11 cellular contexts compared by ENCODE assay signal in genomic region chr1:7942701-7943029, GRCh38. TPM values are rescaled to one million over a fixed set of nuclear protein-coding genes. Genes with fewer than 3 reads are reported as not detected.
A peak's percentile ranks its signal among the peaks of the same experiment; 100 is the strongest.
DNase-seq lines count a peak whose midpoint lies in the region; ATAC-seq and TF ChIP-seq lines count a peak whose summit lies in the region.
"Had no signal": no experiment of that assay in that cellular context is flagged by ENCODE, and none has a peak within 500 bp of the region (broad histone marks: within the 10 kb centered on the region; RNA-seq: fewer than 3 reads in every experiment).

No MANE protein-coding gene starts in this region.

- no peak overlapping the region for H3K4me3 ChIP-seq in body of pancreas

- no peaks in the 10 kb centered on the region for H3K9me3 Mint-ChIP-seq in activated naive CD4-positive, alpha-beta T cell treated with anti-CD3 and anti-CD28 coated beads for 36 hours
- H3K9me3 Mint-ChIP-seq in activated naive CD8-positive, alpha-beta T cell (ENCODE audit: low read depth): no peaks in the 10 kb centered on the region
- no peaks in the 10 kb centered on the region for H3K9me3 Mint-ChIP-seq in memory B cell
- no peaks in the 10 kb centered on the region for H3K9me3 Mint-ChIP-seq in type B pancreatic cell

- CTCF ChIA-PET in activated naive CD4-positive, alpha-beta T cell treated with anti-CD3 and anti-CD28 coated beads for 36 hours (lab: Charles Lee): interaction anchor here (0.6 to 0.7 kb wide), 3 partner anchors 9 to 55 kb away, joined by 3 to 5 read pairs (median 4); no protein-coding TSS in a partner anchor

- H3K27ac ChIP-seq in body of pancreas: peak overlapping the region in 1 of 4 donors; percentile 30

- peaks cover 0 to 9% of the 10 kb centered on the region in 2 donors for H3K27me3 ChIP-seq in body of pancreas

- TF ChIP-seq CTCF in type B pancreatic cell (conservative IDR thresholded peaks at IDR 0.05): no peak
- TF ChIP-seq CTCF in body of pancreas (IDR thresholded peaks at IDR 0.05): no peak

- 42 to 69% methylated on average over 5 of the region's 5 CpGs for WGBS in body of pancreas, 2 donors

- no peak for DNase-seq in activated naive CD4-positive, alpha-beta T cell treated with anti-CD3 and anti-CD28 coated beads for 36 hours
- no peak for DNase-seq in activated naive CD4-positive, alpha-beta T cell treated with anti-CD3 and anti-CD28 coated beads, Interleukin-2, amount 50 U/mL, for 16 hours
- no peak for DNase-seq in memory B cell (ENCODE audit: low spot score in 2 of 2)
- no peak for DNase-seq in type B pancreatic cell (ENCODE audit: extremely low spot score, unreplicated experiment)
- no peak for DNase-seq in body of pancreas
- no peak for DNase-seq in activated gamma-delta T cell treated with Interleukin-2 at 50 U/mL for 16 hours
- no peak for DNase-seq in mucosa of gallbladder (ENCODE audit: low spot score)
- DNase-seq: NCI-H187, SHP77 treated with DMSO at 0.1 percent for 48 hours had no signal

- no peaks in the 10 kb centered on the region for H3K36me3 ChIP-seq in body of pancreas (replicated peaks in 1 of 2; ENCODE audit: insufficient read depth in 1 of 2, low read depth in 2 of 2)
- H3K36me3 ChIP-seq: BE2C had no signal

- no peak for ATAC-seq in memory B cell (ENCODE audit: low read depth)
- ATAC-seq in body of pancreas: no peak

- H3K27me3 Mint-ChIP-seq in activated naive CD4-positive, alpha-beta T cell treated with anti-CD3 and anti-CD28 coated beads for 36 hours (ENCODE audit: low read depth): peaks cover 13% of the 10 kb centered on the region
- no peaks in the 10 kb centered on the region for H3K27me3 Mint-ChIP-seq in activated naive CD8-positive, alpha-beta T cell
- peaks cover 19% of the 10 kb centered on the region for H3K27me3 Mint-ChIP-seq in memory B cell
- H3K27me3 Mint-ChIP-seq in type B pancreatic cell: peaks cover 59% of the 10 kb centered on the region

- peaks cover 45% of the 10 kb centered on the region for H3K4me1 Mint-ChIP-seq in activated naive CD4-positive, alpha-beta T cell treated with anti-CD3 and anti-CD28 coated beads for 36 hours (ENCODE audit: low read depth)
- H3K4me1 Mint-ChIP-seq in activated naive CD8-positive, alpha-beta T cell (ENCODE audit: low read depth): peaks cover 34% of the 10 kb centered on the region
- H3K4me1 Mint-ChIP-seq in memory B cell: peaks cover 27% of the 10 kb centered on the region
- no peaks in the 10 kb centered on the region for H3K4me1 Mint-ChIP-seq in type B pancreatic cell (ENCODE audit: unreplicated experiment)

- no peaks in the 10 kb centered on the region for H3K9me3 ChIP-seq in body of pancreas
- H3K9me3 ChIP-seq: BE2C had no signal

- TF ChIP-seq POLR2A in body of pancreas (IDR thresholded peaks at IDR 0.05): no peak

- intact Hi-C loops in activated naive CD4-positive, alpha-beta T cell treated with anti-CD3 and anti-CD28 coated beads for 36 hours (cut with micrococcal nuclease): no loop called here
- intact Hi-C loops in body of pancreas (cut with DNase I): no loop called here

- H3K4me1 ChIP-seq in body of pancreas: peaks cover 8% of the 10 kb centered on the region
- H3K4me1 ChIP-seq: BE2C had no signal

- H3K36me3 Mint-ChIP-seq in activated naive CD4-positive, alpha-beta T cell treated with anti-CD3 and anti-CD28 coated beads for 36 hours (ENCODE audit: low read depth): peaks cover 2% of the 10 kb centered on the region
- peaks cover 15% of the 10 kb centered on the region for H3K36me3 Mint-ChIP-seq in activated naive CD8-positive, alpha-beta T cell
- H3K36me3 Mint-ChIP-seq in memory B cell (no peaks in the 10 kb centered on the region), type B pancreatic cell (no peaks in the 10 kb centered on the region)

- H3K27ac Mint-ChIP-seq in activated naive CD4-positive, alpha-beta T cell treated with anti-CD3 and anti-CD28 coated beads for 36 hours: peak overlapping the region; percentile 46
- peak overlapping the region; percentile 86 for H3K27ac Mint-ChIP-seq in activated naive CD8-positive, alpha-beta T cell
- H3K27ac Mint-ChIP-seq in memory B cell (no peak overlapping the region), type B pancreatic cell (no peak overlapping the region)

- peak overlapping the region; percentile 52 for H3K4me3 Mint-ChIP-seq in activated naive CD4-positive, alpha-beta T cell treated with anti-CD3 and anti-CD28 coated beads for 36 hours
- H3K4me3 Mint-ChIP-seq in activated naive CD8-positive, alpha-beta T cell: peak overlapping the region; percentile 85
- H3K4me3 Mint-ChIP-seq in memory B cell (peak overlapping the region; percentile 86), type B pancreatic cell (peak overlapping the region; percentile 32)

RNA-seq across cellular contexts. Expression of gene TNFRSF9, which starts 2.0 kb away (rescaled TPM):
- 10 to 100 TPM; 10.5 to 11.6 TPM for total RNA-seq in activated naive CD4-positive, alpha-beta T cell treated with anti-CD3 and anti-CD28 coated beads for 36 hours
- 0.39 and 3.8 TPM in 2 replicates for total RNA-seq in type B pancreatic cell (ENCODE audit: low replicate concordance)
- total RNA-seq in body of pancreas: under 1 TPM in 1 of 2 donors, not detected in 1; under 0.01 TPM
- total RNA-seq in mucosa of gallbladder: 0.35 TPM

RNA-seq across cellular contexts. Expression of gene PARK7, which starts 18.8 kb away (rescaled TPM):
- 100 to 1,000 TPM; 373 to 397 TPM for total RNA-seq in activated naive CD4-positive, alpha-beta T cell treated with anti-CD3 and anti-CD28 coated beads for 36 hours
- total RNA-seq in type B pancreatic cell (ENCODE audit: low replicate concordance) (206 and 279 TPM in 2 replicates), body of pancreas (100 to 1,000 TPM in 1 of 2 donors, 10 to 100 TPM in 1; 88.3 to 110 TPM), mucosa of gallbladder (261 TPM)

Comparison
In these comparisons a context has a peak if more than half of its experiments do, and no peak if none do; other contexts are left out.
1. H3K27ac Mint-ChIP-seq: peak in activated naive CD4-positive, alpha-beta T cell treated with anti-CD3 and anti-CD28 coated beads for 36 hours (single experiment) and activated naive CD8-positive, alpha-beta T cell (single experiment); none in memory B cell (single experiment) and type B pancreatic cell (single experiment).
2. H3K4me3 Mint-ChIP-seq: peak in every context shown above with its lines; median percentile 86 in memory B cell; 85 in activated naive CD8-positive, alpha-beta T cell; 52 in activated naive CD4-positive, alpha-beta T cell treated with anti-CD3 and anti-CD28 coated beads for 36 hours; 32 in type B pancreatic cell.